In the genomic region with DNA sequence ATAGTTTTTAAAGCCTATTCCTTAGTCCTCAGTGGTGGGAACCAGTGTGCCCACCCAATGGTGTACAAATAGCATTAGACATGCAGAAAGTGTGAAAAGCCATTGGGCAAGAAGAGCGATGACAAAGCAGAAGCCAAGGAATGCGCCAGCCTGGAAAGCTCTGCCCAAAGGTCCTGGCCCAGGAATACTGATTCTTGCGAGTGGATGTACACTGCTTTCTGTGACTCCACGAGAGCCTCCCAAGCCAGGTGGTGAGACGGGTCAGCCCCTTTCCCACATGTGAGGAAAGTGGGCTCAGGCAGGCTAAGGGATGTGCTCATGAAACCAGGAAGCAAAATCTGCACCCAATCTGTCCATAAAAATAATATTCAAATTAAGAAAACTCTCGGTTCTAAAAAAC, we compare ENCODE assay signal across 18 cellular contexts.
DNase-seq lines count a peak whose midpoint lies in the region; ATAC-seq and TF ChIP-seq lines count a peak whose summit lies in the region.
"Had no signal": no experiment of that assay in that cellular context is flagged by ENCODE, and none has a peak within 500 bp of the region (broad histone marks: within the 10 kb centered on the region; RNA-seq: fewer than 3 reads in every experiment).

No MANE protein-coding gene starts in this region.

- TF ChIP-seq CTCF in neural crest cell (conservative IDR thresholded peaks at IDR 0.05) = no peak

- peak; percentile 39 for DNase-seq in cardiac septum (ENCODE audit: low spot score)
- no peak for DNase-seq in left cardiac atrium
- peak; percentile 16 for DNase-seq in ecto neural progenitor cell (ENCODE audit: low spot score)
- DNase-seq in neural crest cell (ENCODE audit: low read depth, low spot score) = no peak
- no peak for DNase-seq in germinal center (ENCODE audit: low spot score)
- no peak for DNase-seq in NCI-H1930 (lab: John Stamatoyannopoulos, UW)
- DNase-seq: BE2C; CD4-positive, CD25-positive, alpha-beta regulatory T cell; COR-L47; GDM1; GM23248; NCI-H1105 treated with DMSO at 0.1 percent for 48 hours; NCI-H1694; NCI-H510A treated with DMSO at 0.1 percent for 48 hours; NCI-H774; SHP77 had no signal

- H3K36me3 Mint-ChIP-seq in neural crest cell (ENCODE audit: low read depth) = peaks cover 13% of the 10 kb centered on the region
- H3K36me3 Mint-ChIP-seq: CD4-positive, CD25-positive, alpha-beta regulatory T cell had no signal

- intact Hi-C loops in cardiac septum (cut with DNase I) (no loop called here), left cardiac atrium (cut with DNase I) (no loop called here)

- ATAC-seq in left cardiac atrium (no peak), HG03045 (IDR thresholded peaks at IDR 0.05; ENCODE audit: unreplicated experiment) (no peak)
- ATAC-seq: HCT116 had no signal

- no peaks in the 10 kb centered on the region for H3K27me3 Mint-ChIP-seq in neural crest cell (ENCODE audit: low read depth)

- no peak overlapping the region for H3K4me3 Mint-ChIP-seq in neural crest cell
- H3K4me3 Mint-ChIP-seq: CD4-positive, CD25-positive, alpha-beta regulatory T cell had no signal

- H3K9me3 Mint-ChIP-seq in neural crest cell = peaks cover 1% of the 10 kb centered on the region

- H3K27ac Mint-ChIP-seq in neural crest cell (ENCODE audit: unreplicated experiment) = peak overlapping the region; percentile 89

- peaks cover 25% of the 10 kb centered on the region for H3K4me1 Mint-ChIP-seq in neural crest cell
- H3K4me1 Mint-ChIP-seq: CD4-positive, CD25-positive, alpha-beta regulatory T cell had no signal

Comparison
In these comparisons a context has a peak if more than half of its experiments do, and no peak if none do; other contexts are left out.
1. DNase-seq: peak in cardiac septum (single experiment) and ecto neural progenitor cell (single experiment); none in left cardiac atrium (single experiment), neural crest cell (single experiment), germinal center (single experiment) and NCI-H1930 (0 of 2).